26 cellular contexts compared by ENCODE assay signal in the genomic region with DNA sequence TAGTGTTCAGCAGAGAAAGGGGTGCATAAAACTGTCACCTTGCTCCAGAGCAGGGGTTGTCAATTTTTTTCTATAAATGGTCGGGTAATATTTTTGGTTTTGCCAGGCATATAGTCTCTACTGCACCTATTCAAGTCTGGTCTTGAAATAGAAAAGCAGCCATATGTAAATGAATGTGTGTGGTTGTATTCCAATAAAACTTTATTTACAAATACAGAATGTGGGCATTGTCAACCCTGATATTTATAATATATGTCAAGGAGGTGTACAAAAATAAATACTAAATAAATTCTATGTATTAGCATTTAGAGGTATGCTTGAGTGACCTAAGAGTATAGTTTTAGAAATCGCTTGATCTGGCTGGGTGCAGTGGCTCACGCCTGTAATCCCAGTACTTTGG.
"Had no signal": no experiment of that assay in that cellular context is flagged by ENCODE, and none has a peak within 500 bp of the region (broad histone marks: within the 10 kb centered on the region; RNA-seq: fewer than 3 reads in every experiment).

No MANE protein-coding gene starts in this region.

- H3K27ac ChIP-seq: colonic mucosa, epithelial cell of prostate, hepatocyte, lower lobe of right lung had no signal

- H3K4me3 ChIP-seq: colonic mucosa, esophagus squamous epithelium, gastroesophageal sphincter, hepatocyte, lower lobe of right lung, mucosa of descending colon had no signal

- H3K27me3 ChIP-seq: colonic mucosa, esophagus squamous epithelium, gastroesophageal sphincter, hepatocyte had no signal

- H3K9me3 ChIP-seq: colonic mucosa, esophagus squamous epithelium, gastroesophageal sphincter, lower lobe of right lung, mucosa of descending colon had no signal

- H2AFZ ChIP-seq: hepatocyte had no signal

- H3K4me1 ChIP-seq: colonic mucosa, esophagus squamous epithelium, lower lobe of right lung had no signal

- ATAC-seq: effector memory CD8-positive, alpha-beta T cell; esophagus mucosa; gastroesophageal sphincter; left colon; left lobe of liver; lower lobe of right lung; mucosa of descending colon had no signal

- DNase-seq: colonic mucosa; cortex of kidney; effector CD8-positive, alpha-beta T cell; effector memory CD8-positive, alpha-beta T cell; endodermal cell; erythroblast; esophagus squamous epithelium; foreskin fibroblast; foreskin melanocyte; hypothalamus; immature natural killer cell; islet precursor cell; kidney; kidney glomerular epithelial cell; left colon; left ventricle myocardium superior; lower lobe of right lung; mesenchymal stem cell; mucosa of descending colon; naive B cell had no signal

- FAIRE-seq: endometrium, kidney had no signal

- H3K79me2 ChIP-seq: hepatocyte had no signal

- H3K4me2 ChIP-seq: hepatocyte had no signal

- H3K36me3 ChIP-seq: colonic mucosa, esophagus squamous epithelium, gastroesophageal sphincter, lower lobe of right lung had no signal
